ENCODE assay signal across 8 cellular contexts in genomic region chr11:65639623-65640482, GRCh38.
A peak's percentile ranks its signal among the peaks of the same experiment; 100 is the strongest.
DNase-seq lines count a peak whose midpoint lies in the region; ATAC-seq, FAIRE-seq and TF ChIP-seq lines count a peak whose summit lies in the region.

No MANE protein-coding gene starts in this region.

- peak; percentile 46 for ATAC-seq in HG02759 (IDR thresholded peaks at IDR 0.05; ENCODE audit: unreplicated experiment)
- ATAC-seq in activated CD4-positive, CD25-positive, alpha-beta regulatory T cell treated with anti-CD3 and anti-CD28 coated beads, Interleukin-2, amount 50 U/mL, for 24 hours: peak; percentile 6 to 13
- ATAC-seq in effector memory CD8-positive, alpha-beta T cell (replicated peaks): peak; percentile 76
- ATAC-seq in HG03378 (IDR thresholded peaks at IDR 0.05; ENCODE audit: unreplicated experiment): no peak

- no peak for FAIRE-seq in H54 (lab: Jason Lieb, UNC)

- DNase-seq in GM13976 (ENCODE audit: low spot score) (peak; percentile 81), NCI-H1694 (lab: John Stamatoyannopoulos, UW) (no peak), H54 (ENCODE audit: insufficient read length, low spot score) (no peak)
- DNase-seq in effector memory CD8-positive, alpha-beta T cell: peak; percentile 88 to 91 (median 90)
- DNase-seq in stimulated activated CD4-positive, alpha-beta T cell treated with anti-CD3 and anti-CD28 coated beads, Interleukin-2, amount 100 ng/mL, for 4 hours (ENCODE audit: low read depth): peak; percentile 30

- H3K27ac Mint-ChIP-seq in effector memory CD8-positive, alpha-beta T cell: peak overlapping the region; percentile 94 to 98

- no peaks in the 10 kb centered on the region for H3K9me3 Mint-ChIP-seq in effector memory CD8-positive, alpha-beta T cell

- no peak for TF ChIP-seq CTCF in GM13976 (IDR thresholded peaks at IDR 0.05; ENCODE audit: borderline replicate concordance, control extremely low read depth, extremely low read depth, insufficient read depth, missing control alignments)

- H3K4me3 Mint-ChIP-seq in effector memory CD8-positive, alpha-beta T cell: peak overlapping the region; percentile 89 to 90

- peaks cover 85% of the 10 kb centered on the region for H3K36me3 Mint-ChIP-seq in effector memory CD8-positive, alpha-beta T cell (ENCODE audit: insufficient read depth)

- peaks cover 38 to 56% of the 10 kb centered on the region in 2 donors for H3K4me1 Mint-ChIP-seq in effector memory CD8-positive, alpha-beta T cell (ENCODE audit: low read depth in 2 of 2)

- TF ChIP-seq POLR2A in H54 (IDR thresholded peaks at IDR 0.05; ENCODE audit: low read depth, low read length): no peak

- H3K27me3 Mint-ChIP-seq in effector memory CD8-positive, alpha-beta T cell: no peaks in the 10 kb centered on the region

- in situ Hi-C loops in GM13976 (cut with MboI; ENCODE audit: low sequenced_read_pairs, unreplicated experiment): no loop called here

Comparison
In these comparisons a context has a peak if more than half of its experiments do, and no peak if none do; other contexts are left out.
1. DNase-seq: peak in GM13976 (single experiment), effector memory CD8-positive, alpha-beta T cell (3 of 3) and stimulated activated CD4-positive, alpha-beta T cell treated with anti-CD3 and anti-CD28 coated beads, Interleukin-2, amount 100 ng/mL, for 4 hours (single experiment); none in NCI-H1694 (single experiment) and H54 (single experiment).